ENCODE assay signal across 8 cellular contexts in genomic region chr10:71319042-71319799, GRCh38. TPM values are rescaled to one million over a fixed set of nuclear protein-coding genes. Genes with fewer than 3 reads are reported as not detected.
DNase-seq lines count a peak whose midpoint lies in the region; ATAC-seq, FAIRE-seq and TF ChIP-seq lines count a peak whose summit lies in the region.

SLC29A3 (plus strand) TSS chr10:71319259; CDS start chr10:71319310, 51 bp downstream.

- H3K4me3 ChIP-seq in A673 (ENCODE audit: low read depth, low read length, poor library complexity, severe bottlenecking) (peak within 1 kb of the TSS; percentile 88), choroid plexus epithelial cell (ENCODE audit: low read depth, low read length) (peak within 1 kb of the TSS; percentile 69)

- peak within 1 kb of the TSS; percentile 78 for H3K27ac ChIP-seq in A673 (ENCODE audit: low read depth, low read length, poor library complexity, severe bottlenecking)

- H3K9me3 ChIP-seq in A673 (ENCODE audit: low read depth, low read length, poor library complexity, severe bottlenecking): no peaks in the 10 kb centered on the region

- peak; percentile 73 for FAIRE-seq in GM18507 (lab: Jason Lieb, UNC)

- peak; percentile 83 for ATAC-seq in HG03066 (IDR thresholded peaks at IDR 0.05; ENCODE audit: low read depth, unreplicated experiment)
- peak; percentile 92 for ATAC-seq in left colon

- no TSS peak for BruUV-seq in A673 (replicated peaks; lab: Mats Ljungman, UMichigan)

- H3K4me1 ChIP-seq in A673 (ENCODE audit: insufficient read depth, low read length, poor library complexity, severe bottlenecking): peaks cover 5% of the 10 kb centered on the region

- H3K36me3 ChIP-seq in A673 (ENCODE audit: insufficient read depth, low read length, poor library complexity, severe bottlenecking): no peaks in the 10 kb centered on the region

- CTCF ChIA-PET in A673 (lab: Charles Lee): interaction anchor here (0.6 to 1.8 kb wide), 10 partner anchors 31 to 454 kb away, joined by 3 to 14 read pairs (median 4); partner anchors contain the start of gene VSIR

- H3K27me3 ChIP-seq in A673 (replicated peaks; ENCODE audit: insufficient read depth, low read depth, low read length, poor library complexity): no peaks in the 10 kb centered on the region

- DNase-seq in A673 (ENCODE audit: low spot score): peak; percentile 92
- DNase-seq in GM18507 (ENCODE audit: extremely low spot score, insufficient read length, low read depth): peak; percentile 76
- DNase-seq in NCI-H2227 treated with DMSO at 0.1 percent for 48 hours (lab: John Stamatoyannopoulos, UW): peak; percentile 64
- peak; percentile 75 to 78 for DNase-seq in activated CD4-positive, alpha-beta T cell treated with anti-CD3 and anti-CD28 coated beads for 24 hours (ENCODE audit: low read depth in 2 of 2)
- DNase-seq in choroid plexus epithelial cell (ENCODE audit: low read depth): peak; percentile 72
- DNase-seq in left colon: peak; percentile 84 to 90
- DNase-seq in stimulated activated CD4-positive, alpha-beta T cell treated with anti-CD3 and anti-CD28 coated beads, Interleukin-1b, Interleukin-23, amount 100 ng/mL, for 4 hours (ENCODE audit: low read depth in 2 of 2): peak; percentile 80 to 82

- intact Hi-C loops in A673 (cut with micrococcal nuclease; ENCODE audit: unreplicated experiment) (loop anchor here (2.0 to 10.0 kb wide), 7 partner anchors 246 to 1016 kb away; no protein-coding TSS in a partner anchor), left colon (cut with DNase I, micrococcal nuclease) (loop anchor here (5.0 to 10.0 kb wide), 2 partner anchors 378 to 496 kb away; no protein-coding TSS in a partner anchor)

- POLR2A ChIA-PET in A673 (lab: Charles Lee; ENCODE audit: low non-redundant PET): interaction anchor here (0.6 kb wide), 3 partner anchors 12 to 359 kb away, joined by 4 to 7 read pairs (median 4); no protein-coding TSS in a partner anchor

- TF ChIP-seq CTCF in A673 (conservative IDR thresholded peaks at IDR 0.05; ENCODE audit: low read depth, low read length): peak; percentile 79
- peak; percentile 83 for TF ChIP-seq CTCF in choroid plexus epithelial cell (conservative IDR thresholded peaks at IDR 0.05; ENCODE audit: low read depth, low read length)

RNA-seq across cellular contexts. Expression of gene SLC29A3, which starts in this region (rescaled TPM):
- total RNA-seq in A673 (2021) (6.1 and 6.6 TPM in 2 replicates), left colon (1 to 10 TPM; 4.1 to 6.7 TPM)

Comparison
In these comparisons a context has a peak if more than half of its experiments do, and no peak if none do; other contexts are left out.
1. Peak in every context shown above with its lines: DNase-seq, ATAC-seq, H3K4me3 ChIP-seq and H3K27ac ChIP-seq.